8 cellular contexts compared by ENCODE assay signal in genomic region chr19:13099073-13099999, GRCh38. TPM values are rescaled to one million over a fixed set of nuclear protein-coding genes. Genes with fewer than 3 reads are reported as not detected.
A peak's percentile ranks its signal among the peaks of the same experiment; 100 is the strongest.
DNase-seq lines count a peak whose midpoint lies in the region; ATAC-seq, FAIRE-seq and TF ChIP-seq lines count a peak whose summit lies in the region.

No MANE protein-coding gene starts in this region.

- no peak for FAIRE-seq in GM12891 (lab: Jason Lieb, UNC)

- no peaks in the 10 kb centered on the region for H3K36me3 ChIP-seq in iPS-20b (ENCODE audit: insufficient read depth, low read depth, low read length)

- no peak for ATAC-seq in HG02642 (IDR thresholded peaks at IDR 0.05; ENCODE audit: poor library complexity, unreplicated experiment)

- no peak overlapping the region for H3K9ac ChIP-seq in iPS-20b (ENCODE audit: low read depth, low read length)

- peaks cover 4% of the 10 kb centered on the region; the same call in 1 of the 2 replicates for H3K4me1 ChIP-seq in iPS-20b (ENCODE audit: insufficient read depth, low read length)

- H3K9me3 ChIP-seq in iPS-20b (ENCODE audit: insufficient read depth, low read depth, low read length), result no peaks in the 10 kb centered on the region

- DNase-seq in GM12891 (ENCODE audit: insufficient read length, low spot score), result peak; percentile 71
- DNase-seq in RPMI8226, result peak; percentile 65
- DNase-seq in activated naive CD4-positive, alpha-beta T cell treated with anti-CD3 and anti-CD28 coated beads, Interleukin-2, amount 50 U/mL, for 16 hours, result peak; percentile 77
- DNase-seq in stimulated activated CD4-positive, alpha-beta T cell treated with anti-CD3 and anti-CD28 coated beads, Interleukin-4, amount 100 ng/mL, for 4 hours, result peak; percentile 67 to 78
- no peak for DNase-seq in NCI-H2081 (lab: John Stamatoyannopoulos, UW)
- no peak for DNase-seq in COLO829 (ENCODE audit: low spot score)

- peaks cover 92% of the 10 kb centered on the region for H3K27me3 ChIP-seq in iPS-20b (ENCODE audit: insufficient read depth, low read length)

- no peak for TF ChIP-seq POLR2A in GM12891 (IDR thresholded peaks at IDR 0.05; ENCODE audit: low read depth, low read length)

- no peak overlapping the region for H3K27ac ChIP-seq in iPS-20b (ENCODE audit: low read length)

- peak overlapping the region; percentile 10; the same call in 1 of the 2 replicates for H3K4me3 ChIP-seq in iPS-20b (ENCODE audit: low read length)

TF ChIP-seq in GM12891, 5 proteins besides CTCF, POLR2A, EP300 and RAD21:
- TF ChIP-seq TAF1 (IDR thresholded peaks at IDR 0.05; ENCODE audit: low read depth, low read length) (no peak), PAX5 (IDR thresholded peaks at IDR 0.05; ENCODE audit: insufficient read depth, low read length, severe bottlenecking) (no peak), POLR2AphosphoS5 (IDR thresholded peaks at IDR 0.05; ENCODE audit: low read depth, low read length) (no peak), POU2F2 (IDR thresholded peaks at IDR 0.05; ENCODE audit: low read depth, low read length) (no peak), SPI1 (IDR thresholded peaks at IDR 0.05; ENCODE audit: low read depth, low read length) (no peak)

RNA-seq across cellular contexts. Expression of gene LYL1, which starts 3.3 kb away (rescaled TPM):
- polyA plus RNA-seq in GM12891 (2012; ENCODE audit: low read depth, missing spikeins), result 5.6 TPM

RNA-seq across cellular contexts. Expression of gene TRMT1, which starts 17.2 kb away (rescaled TPM):
- 39.2 TPM for polyA plus RNA-seq in GM12891 (2012; ENCODE audit: low read depth, missing spikeins)

RNA-seq across cellular contexts. Expression of gene NACC1, which starts 18.7 kb away (rescaled TPM):
- polyA plus RNA-seq in GM12891 (2012; ENCODE audit: low read depth, missing spikeins), result 24.0 TPM

RNA-seq across cellular contexts. Expression of gene STX10, which starts 50.8 kb away (rescaled TPM):
- polyA plus RNA-seq in GM12891 (2012; ENCODE audit: low read depth, missing spikeins), result 42.4 TPM

RNA-seq across cellular contexts. Expression of gene IER2, which starts 50.9 kb away (rescaled TPM):
- 61.4 TPM for polyA plus RNA-seq in GM12891 (2012; ENCODE audit: low read depth, missing spikeins)

Comparison
In these comparisons a context has a peak if more than half of its experiments do, and no peak if none do; other contexts are left out.
1. DNase-seq: peak in GM12891 (single experiment), RPMI8226 (single experiment), activated naive CD4-positive, alpha-beta T cell treated with anti-CD3 and anti-CD28 coated beads, Interleukin-2, amount 50 U/mL, for 16 hours (single experiment) and stimulated activated CD4-positive, alpha-beta T cell treated with anti-CD3 and anti-CD28 coated beads, Interleukin-4, amount 100 ng/mL, for 4 hours (2 of 2); none in NCI-H2081 (0 of 2) and COLO829 (single experiment).